23 cellular contexts compared by ENCODE assay signal in genomic region chr17:56845934-56846333, GRCh38.
"Had no signal": no experiment of that assay in that cellular context is flagged by ENCODE, and none has a peak within 500 bp of the region (broad histone marks: within the 10 kb centered on the region; RNA-seq: fewer than 3 reads in every experiment).

No MANE protein-coding gene starts in this region.

- ATAC-seq: activated naive CD4-positive, alpha-beta T cell treated with anti-CD3 and anti-CD28 coated beads, Interleukin-2, amount 50 U/mL, for 72 hours; activated T-cell treated with anti-CD3 and anti-CD28 coated beads, Interleukin-2, amount 50 U/mL, for 72 hours; heart right ventricle; pancreas; psoas muscle; stimulated activated memory B cell treated with anti-CD40 and anti-IgM and Interleukin-4, amounts not matched to agents 10 μg/mL and 1 μg/mL and 100 μg/mL, for 72 hours; stimulated activated naive CD8-positive, alpha-beta T cell treated with anti-CD3 and anti-CD28 coated beads, Interleukin-15, amount 100 ng/mL, for 72 hours; upper lobe of right lung had no signal

- DNase-seq: activated CD4-positive, alpha-beta T cell treated with anti-CD3 and anti-CD28 coated beads for 4 hours; activated CD4-positive, alpha-beta T cell treated with anti-CD3 and anti-CD28 coated beads, Interleukin-2, amount 50 U/mL, for 4 hours; activated naive CD4-positive, alpha-beta T cell; activated T-cell treated with anti-CD3 and anti-CD28 coated beads for 4 hours; activated T-cell treated with anti-CD3 and anti-CD28 coated beads, Interleukin-2, amount 50 U/mL, for 72 hours; dermis blood vessel endothelial cell; effector CD4-positive, alpha-beta T cell; esophagus squamous epithelium; foreskin melanocyte; heart right ventricle; naive B cell; nephron progenitor cell; pancreas; psoas muscle; stimulated activated CD4-positive, alpha-beta T cell treated with anti-CD3 and anti-CD28 coated beads, Interleukin-1b, Interleukin-23, amount 100 ng/mL, for 48 hours; stimulated activated CD4-positive, alpha-beta T cell treated with anti-CD3 and anti-CD28 coated beads, Interleukin-4, amount 100 ng/mL, for 4 hours; stimulated activated CD8-positive, alpha-beta memory T cell treated with anti-CD3 and anti-CD28 coated beads, Interleukin-4, amount 100 ng/mL, for 48 hours; stimulated activated naive CD8-positive, alpha-beta T cell treated with anti-CD3 and anti-CD28 coated beads, Interleukin-15, amount 100 ng/mL, for 72 hours; substantia nigra; upper lobe of right lung had no signal

- FAIRE-seq: colon, pancreas had no signal
